Comparison of ENCODE assay signal across 4 cellular contexts in genomic region chr3:108823803-108824202, GRCh38. TPM values are rescaled to one million over a fixed set of nuclear protein-coding genes. Genes with fewer than 3 reads are reported as not detected.
"Had no signal": no experiment of that assay in that cellular context is flagged by ENCODE, and none has a peak within 500 bp of the region (broad histone marks: within the 10 kb centered on the region; RNA-seq: fewer than 3 reads in every experiment).

No MANE protein-coding gene starts in this region.

RNA-seq across cellular contexts. Expression of gene TRAT1, which starts 1.2 kb away (rescaled TPM):
- total RNA-seq: cerebellum, epithelial cell of proximal tubule, fibroblast of villous mesenchyme, myocyte had no signal
